Comparison of ENCODE assay signal across 1 cellular context in genomic region chr2:168185583-168186274, GRCh38.
TF ChIP-seq lines count a peak whose summit lies in the region.

No MANE protein-coding gene starts in this region.

TF ChIP-seq in HepG2, 621 proteins besides CTCF, POLR2A, EP300 and RAD21 (continued from another document and continues in another):
- TF ChIP-seq, protein P1, sequence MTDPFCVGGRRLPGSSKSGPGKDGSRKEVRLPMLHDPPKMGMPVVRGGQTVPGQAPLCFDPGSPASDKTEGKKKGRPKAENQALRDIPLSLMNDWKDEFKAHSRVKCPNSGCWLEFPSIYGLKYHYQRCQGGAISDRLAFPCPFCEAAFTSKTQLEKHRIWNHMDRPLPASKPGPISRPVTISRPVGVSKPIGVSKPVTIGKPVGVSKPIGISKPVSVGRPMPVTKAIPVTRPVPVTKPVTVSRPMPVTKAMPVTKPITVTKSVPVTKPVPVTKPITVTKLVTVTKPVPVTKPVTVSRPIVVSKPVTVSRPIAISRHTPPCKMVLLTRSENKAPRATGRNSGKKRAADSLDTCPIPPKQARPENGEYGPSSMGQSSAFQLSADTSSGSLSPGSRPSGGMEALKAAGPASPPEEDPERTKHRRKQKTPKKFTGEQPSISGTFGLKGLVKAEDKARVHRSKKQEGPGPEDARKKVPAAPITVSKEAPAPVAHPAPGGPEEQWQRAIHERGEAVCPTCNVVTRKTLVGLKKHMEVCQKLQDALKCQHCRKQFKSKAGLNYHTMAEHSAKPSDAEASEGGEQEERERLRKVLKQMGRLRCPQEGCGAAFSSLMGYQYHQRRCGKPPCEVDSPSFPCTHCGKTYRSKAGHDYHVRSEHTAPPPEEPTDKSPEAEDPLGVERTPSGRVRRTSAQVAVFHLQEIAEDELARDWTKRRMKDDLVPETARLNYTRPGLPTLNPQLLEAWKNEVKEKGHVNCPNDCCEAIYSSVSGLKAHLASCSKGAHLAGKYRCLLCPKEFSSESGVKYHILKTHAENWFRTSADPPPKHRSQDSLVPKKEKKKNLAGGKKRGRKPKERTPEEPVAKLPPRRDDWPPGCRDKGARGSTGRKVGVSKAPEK (CRISPR knock-in tag; IDR thresholded peaks at IDR 0.05; ENCODE audit: borderline replicate concordance), result no peak
- TF ChIP-seq THAP11 (CRISPR knock-in tag; IDR thresholded peaks at IDR 0.05) (0 out of 2 replicates have a peak, but pooled peaks have one; percentile 13), ZNF546 (CRISPR knock-in tag; conservative IDR thresholded peaks at IDR 0.05) (no peak), FOSL1 (CRISPR knock-in tag; IDR thresholded peaks at IDR 0.05; ENCODE audit: borderline replicate concordance) (peak; percentile 88), HMG20A (CRISPR knock-in tag; IDR thresholded peaks at IDR 0.05; ENCODE audit: borderline replicate concordance) (peak; percentile 91), ZNF773 (CRISPR knock-in tag; IDR thresholded peaks at IDR 0.05; ENCODE audit: borderline replicate concordance) (no peak), ETV5 (CRISPR knock-in tag; IDR thresholded peaks at IDR 0.05; ENCODE audit: borderline replicate concordance) (peak; percentile 74; the same call in 1 of the 2 replicates), NR2F6 (IDR thresholded peaks at IDR 0.05) (no peak), NR2F6 (CRISPR knock-in tag; IDR thresholded peaks at IDR 0.05) (peak; percentile 38; the same call in 1 of the 2 replicates), HDAC1 (CRISPR knock-in tag; IDR thresholded peaks at IDR 0.05) (peak; percentile 53; the same call in 1 of the 2 replicates), FOXA3 (CRISPR knock-in tag; IDR thresholded peaks at IDR 0.05) (peak; percentile 81), KAT7 (CRISPR knock-in tag; IDR thresholded peaks at IDR 0.05; ENCODE audit: borderline replicate concordance) (peak; percentile 69; the same call in 1 of the 2 replicates), NFRKB (IDR thresholded peaks at IDR 0.05) (no peak), TCF12 (IDR thresholded peaks at IDR 0.05) (no peak), TCF12 (CRISPR knock-in tag; IDR thresholded peaks at IDR 0.05) (0 out of 2 replicates have a peak, but pooled peaks have one; percentile 26), NFIC (IDR thresholded peaks at IDR 0.05; ENCODE audit: low read length) (peak; percentile 86; the same call in 1 of the 2 replicates), MIXL1 (CRISPR knock-in tag; IDR thresholded peaks at IDR 0.05) (peak; percentile 67; the same call in 1 of the 2 replicates), ZNF782 (CRISPR knock-in tag; IDR thresholded peaks at IDR 0.05; ENCODE audit: borderline replicate concordance) (no peak), MXD4 (CRISPR knock-in tag; IDR thresholded peaks at IDR 0.05) (no peak), SOX6 (IDR thresholded peaks at IDR 0.05) (no peak), SOX6 (CRISPR knock-in tag; IDR thresholded peaks at IDR 0.05) (peak; percentile 88), KMT2B (CRISPR knock-in tag; IDR thresholded peaks at IDR 0.05) (no peak), ATF4 (CRISPR knock-in tag; IDR thresholded peaks at IDR 0.05) (peak in 1 of 2 experiments; percentile 18; a peak in 1 of 4 replicates), HDAC2 (CRISPR knock-in tag; IDR thresholded peaks at IDR 0.05) (peak; percentile 62), PPARG (CRISPR knock-in tag; conservative IDR thresholded peaks at IDR 0.05) (peak; percentile 67), SOX5 (CRISPR knock-in tag; IDR thresholded peaks at IDR 0.05; ENCODE audit: borderline replicate concordance) (peak; percentile 88; the same call in 1 of the 2 replicates), LCORL (IDR thresholded peaks at IDR 0.05) (no peak), LCORL (CRISPR knock-in tag; IDR thresholded peaks at IDR 0.05) (peak; percentile 42; the same call in 1 of the 2 replicates), PAXIP1 (CRISPR knock-in tag; conservative IDR thresholded peaks at IDR 0.05) (peak; percentile 84), CEBPB (IDR thresholded peaks at IDR 0.05; ENCODE audit: borderline replicate concordance, low read depth, low read length) (peak; percentile 44; the same call in 1 of the 2 replicates), MIER3 (CRISPR knock-in tag; IDR thresholded peaks at IDR 0.05; ENCODE audit: borderline replicate concordance) (0 out of 2 replicates have a peak, but pooled peaks have one; percentile 34), MED1 (CRISPR knock-in tag; IDR thresholded peaks at IDR 0.05) (peak; percentile 41; the same call in 1 of the 2 replicates), FOXK1 (CRISPR knock-in tag; IDR thresholded peaks at IDR 0.05; ENCODE audit: borderline replicate concordance, low read depth) (0 out of 2 replicates have a peak, but pooled peaks have one; percentile 21), ASH2L (IDR thresholded peaks at IDR 0.05; ENCODE audit: insufficient read length, low read depth, low read length) (peak; percentile 42), KDM6A (CRISPR knock-in tag; IDR thresholded peaks at IDR 0.05; ENCODE audit: low read depth) (0 out of 2 replicates have a peak, but pooled peaks have one; percentile 37), FOXA1 (IDR thresholded peaks at IDR 0.05) (no peak), FOXA1 (CRISPR knock-in tag; IDR thresholded peaks at IDR 0.05) (peak; percentile 55; the same call in 1 of the 2 replicates), SMARCC2 (IDR thresholded peaks at IDR 0.05) (peak; percentile 64; the same call in 1 of the 2 replicates), RARA (CRISPR knock-in tag; IDR thresholded peaks at IDR 0.05) (peak; percentile 42), RXRB (CRISPR knock-in tag; IDR thresholded peaks at IDR 0.05; ENCODE audit: borderline replicate concordance) (peak; percentile 46), DPF2 (CRISPR knock-in tag; IDR thresholded peaks at IDR 0.05; ENCODE audit: borderline replicate concordance, low read depth) (peak; percentile 83; the same call in 1 of the 2 replicates), PHF5A (CRISPR knock-in tag; IDR thresholded peaks at IDR 0.05; ENCODE audit: low read depth, unreplicated experiment) (peak; percentile 59), RCOR2 (CRISPR knock-in tag; IDR thresholded peaks at IDR 0.05) (peak; percentile 81), FOXP1 (IDR thresholded peaks at IDR 0.05) (no peak), FOXP1 (CRISPR knock-in tag; IDR thresholded peaks at IDR 0.05) (peak; percentile 68), HMG20B (CRISPR knock-in tag; conservative IDR thresholded peaks at IDR 0.05) (peak; percentile 73; the same call in 1 of the 2 replicates)
- TF ChIP-seq, protein P2, sequence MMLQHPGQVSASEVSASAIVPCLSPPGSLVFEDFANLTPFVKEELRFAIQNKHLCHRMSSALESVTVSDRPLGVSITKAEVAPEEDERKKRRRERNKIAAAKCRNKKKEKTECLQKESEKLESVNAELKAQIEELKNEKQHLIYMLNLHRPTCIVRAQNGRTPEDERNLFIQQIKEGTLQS (CRISPR knock-in tag; IDR thresholded peaks at IDR 0.05), result peak; percentile 66; the same call in 1 of the 2 replicates
- TF ChIP-seq, protein P3, sequence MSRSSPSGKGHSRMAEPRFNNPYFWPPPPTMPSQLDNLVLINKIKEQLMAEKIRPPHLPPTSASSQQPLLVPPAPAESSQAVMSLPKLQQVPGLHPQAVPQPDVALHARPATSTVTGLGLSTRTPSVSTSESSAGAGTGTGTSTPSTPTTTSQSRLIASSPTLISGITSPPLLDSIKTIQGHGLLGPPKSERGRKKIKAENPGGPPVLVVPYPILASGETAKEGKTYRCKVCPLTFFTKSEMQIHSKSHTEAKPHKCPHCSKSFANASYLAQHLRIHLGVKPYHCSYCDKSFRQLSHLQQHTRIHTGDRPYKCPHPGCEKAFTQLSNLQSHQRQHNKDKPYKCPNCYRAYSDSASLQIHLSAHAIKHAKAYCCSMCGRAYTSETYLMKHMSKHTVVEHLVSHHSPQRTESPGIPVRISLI (CRISPR knock-in tag; IDR thresholded peaks at IDR 0.05; ENCODE audit: borderline replicate concordance), result peak; percentile 38; the same call in 1 of the 2 replicates
- TF ChIP-seq, protein P4, sequence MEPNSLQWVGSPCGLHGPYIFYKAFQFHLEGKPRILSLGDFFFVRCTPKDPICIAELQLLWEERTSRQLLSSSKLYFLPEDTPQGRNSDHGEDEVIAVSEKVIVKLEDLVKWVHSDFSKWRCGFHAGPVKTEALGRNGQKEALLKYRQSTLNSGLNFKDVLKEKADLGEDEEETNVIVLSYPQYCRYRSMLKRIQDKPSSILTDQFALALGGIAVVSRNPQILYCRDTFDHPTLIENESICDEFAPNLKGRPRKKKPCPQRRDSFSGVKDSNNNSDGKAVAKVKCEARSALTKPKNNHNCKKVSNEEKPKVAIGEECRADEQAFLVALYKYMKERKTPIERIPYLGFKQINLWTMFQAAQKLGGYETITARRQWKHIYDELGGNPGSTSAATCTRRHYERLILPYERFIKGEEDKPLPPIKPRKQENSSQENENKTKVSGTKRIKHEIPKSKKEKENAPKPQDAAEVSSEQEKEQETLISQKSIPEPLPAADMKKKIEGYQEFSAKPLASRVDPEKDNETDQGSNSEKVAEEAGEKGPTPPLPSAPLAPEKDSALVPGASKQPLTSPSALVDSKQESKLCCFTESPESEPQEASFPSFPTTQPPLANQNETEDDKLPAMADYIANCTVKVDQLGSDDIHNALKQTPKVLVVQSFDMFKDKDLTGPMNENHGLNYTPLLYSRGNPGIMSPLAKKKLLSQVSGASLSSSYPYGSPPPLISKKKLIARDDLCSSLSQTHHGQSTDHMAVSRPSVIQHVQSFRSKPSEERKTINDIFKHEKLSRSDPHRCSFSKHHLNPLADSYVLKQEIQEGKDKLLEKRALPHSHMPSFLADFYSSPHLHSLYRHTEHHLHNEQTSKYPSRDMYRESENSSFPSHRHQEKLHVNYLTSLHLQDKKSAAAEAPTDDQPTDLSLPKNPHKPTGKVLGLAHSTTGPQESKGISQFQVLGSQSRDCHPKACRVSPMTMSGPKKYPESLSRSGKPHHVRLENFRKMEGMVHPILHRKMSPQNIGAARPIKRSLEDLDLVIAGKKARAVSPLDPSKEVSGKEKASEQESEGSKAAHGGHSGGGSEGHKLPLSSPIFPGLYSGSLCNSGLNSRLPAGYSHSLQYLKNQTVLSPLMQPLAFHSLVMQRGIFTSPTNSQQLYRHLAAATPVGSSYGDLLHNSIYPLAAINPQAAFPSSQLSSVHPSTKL (CRISPR knock-in tag; IDR thresholded peaks at IDR 0.05), result peak; percentile 92
- TF ChIP-seq, protein P5, sequence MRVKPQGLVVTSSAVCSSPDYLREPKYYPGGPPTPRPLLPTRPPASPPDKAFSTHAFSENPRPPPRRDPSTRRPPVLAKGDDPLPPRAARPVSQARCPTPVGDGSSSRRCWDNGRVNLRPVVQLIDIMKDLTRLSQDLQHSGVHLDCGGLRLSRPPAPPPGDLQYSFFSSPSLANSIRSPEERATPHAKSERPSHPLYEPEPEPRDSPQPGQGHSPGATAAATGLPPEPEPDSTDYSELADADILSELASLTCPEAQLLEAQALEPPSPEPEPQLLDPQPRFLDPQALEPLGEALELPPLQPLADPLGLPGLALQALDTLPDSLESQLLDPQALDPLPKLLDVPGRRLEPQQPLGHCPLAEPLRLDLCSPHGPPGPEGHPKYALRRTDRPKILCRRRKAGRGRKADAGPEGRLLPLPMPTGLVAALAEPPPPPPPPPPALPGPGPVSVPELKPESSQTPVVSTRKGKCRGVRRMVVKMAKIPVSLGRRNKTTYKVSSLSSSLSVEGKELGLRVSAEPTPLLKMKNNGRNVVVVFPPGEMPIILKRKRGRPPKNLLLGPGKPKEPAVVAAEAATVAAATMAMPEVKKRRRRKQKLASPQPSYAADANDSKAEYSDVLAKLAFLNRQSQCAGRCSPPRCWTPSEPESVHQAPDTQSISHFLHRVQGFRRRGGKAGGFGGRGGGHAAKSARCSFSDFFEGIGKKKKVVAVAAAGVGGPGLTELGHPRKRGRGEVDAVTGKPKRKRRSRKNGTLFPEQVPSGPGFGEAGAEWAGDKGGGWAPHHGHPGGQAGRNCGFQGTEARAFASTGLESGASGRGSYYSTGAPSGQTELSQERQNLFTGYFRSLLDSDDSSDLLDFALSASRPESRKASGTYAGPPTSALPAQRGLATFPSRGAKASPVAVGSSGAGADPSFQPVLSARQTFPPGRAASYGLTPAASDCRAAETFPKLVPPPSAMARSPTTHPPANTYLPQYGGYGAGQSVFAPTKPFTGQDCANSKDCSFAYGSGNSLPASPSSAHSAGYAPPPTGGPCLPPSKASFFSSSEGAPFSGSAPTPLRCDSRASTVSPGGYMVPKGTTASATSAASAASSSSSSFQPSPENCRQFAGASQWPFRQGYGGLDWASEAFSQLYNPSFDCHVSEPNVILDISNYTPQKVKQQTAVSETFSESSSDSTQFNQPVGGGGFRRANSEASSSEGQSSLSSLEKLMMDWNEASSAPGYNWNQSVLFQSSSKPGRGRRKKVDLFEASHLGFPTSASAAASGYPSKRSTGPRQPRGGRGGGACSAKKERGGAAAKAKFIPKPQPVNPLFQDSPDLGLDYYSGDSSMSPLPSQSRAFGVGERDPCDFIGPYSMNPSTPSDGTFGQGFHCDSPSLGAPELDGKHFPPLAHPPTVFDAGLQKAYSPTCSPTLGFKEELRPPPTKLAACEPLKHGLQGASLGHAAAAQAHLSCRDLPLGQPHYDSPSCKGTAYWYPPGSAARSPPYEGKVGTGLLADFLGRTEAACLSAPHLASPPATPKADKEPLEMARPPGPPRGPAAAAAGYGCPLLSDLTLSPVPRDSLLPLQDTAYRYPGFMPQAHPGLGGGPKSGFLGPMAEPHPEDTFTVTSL (CRISPR knock-in tag; IDR thresholded peaks at IDR 0.05; ENCODE audit: borderline replicate concordance), result peak; percentile 96; the same call in 1 of the 2 replicates
